Comparison of ENCODE assay signal across 25 cellular contexts in the genomic region with DNA sequence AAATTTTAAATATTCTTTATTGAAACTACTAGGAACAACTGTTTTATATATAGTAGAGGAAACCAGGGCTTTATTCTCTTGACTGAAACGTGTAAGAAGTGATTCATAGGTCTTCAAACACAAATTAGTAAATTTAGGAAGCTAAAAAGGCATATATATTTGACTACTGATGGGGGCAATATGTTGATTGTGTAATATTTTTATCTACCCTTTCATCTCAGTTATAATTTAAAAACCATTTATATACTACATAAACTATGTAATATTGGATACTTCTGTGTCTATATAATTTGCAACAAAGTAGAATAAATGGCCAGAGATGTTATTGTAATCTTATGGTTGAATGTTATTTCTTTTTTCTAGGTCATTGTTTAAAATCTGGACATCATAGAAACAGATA.
"Had no signal": no experiment of that assay in that cellular context is flagged by ENCODE, and none has a peak within 500 bp of the region (broad histone marks: within the 10 kb centered on the region; RNA-seq: fewer than 3 reads in every experiment).

No MANE protein-coding gene starts in this region.

- FAIRE-seq: HTR-8/SVneo had no signal

- H3K9me3 ChIP-seq: MG63, Peyer's patch, SK-N-SH had no signal

- DNase-seq: Karpas-422; KG1; MG63; NCI-H1092; NCI-H1436; NCI-H187; NCI-H2029; NCI-H2081 treated with DMSO at 0.1 percent for 48 hours; NCI-H2171; NCI-H226; NCI-H446; NCI-H510A; NCI-H524 treated with DMSO at 0.1 percent for 48 hours; NCI-H69; NCI-H774; NK-92 treated with Interleukin-12 subunit alpha and Interleukin-12 subunit beta, amount 100 ng/mL, for 24 hours; OCI-M1; PC-9; Peyer's patch; RPMI8226; SHP77; SK-N-SH; SW 1271 had no signal

- H3K4me3 ChIP-seq: MG63, PC-9, Peyer's patch had no signal

- H2AFZ ChIP-seq: PC-9 had no signal

- H3K4me2 ChIP-seq: PC-9, SK-N-SH had no signal

- H3K36me3 ChIP-seq: MG63, Peyer's patch had no signal

- H3K4me1 ChIP-seq: Peyer's patch had no signal

- H3K27me3 ChIP-seq: MG63, Peyer's patch had no signal

- H3K9ac ChIP-seq: SK-N-SH had no signal

- H3K27ac ChIP-seq: HL-60, PC-9, Peyer's patch had no signal
